In genomic region chr9:27600254-27600653, GRCh38 we compare ENCODE assay signal across 20 cellular contexts. TPM values are rescaled to one million over a fixed set of nuclear protein-coding genes. Genes with fewer than 3 reads are reported as not detected.
DNase-seq lines count a peak whose midpoint lies in the region; ATAC-seq and TF ChIP-seq lines count a peak whose summit lies in the region.
"Had no signal": no experiment of that assay in that cellular context is flagged by ENCODE, and none has a peak within 500 bp of the region (broad histone marks: within the 10 kb centered on the region; RNA-seq: fewer than 3 reads in every experiment).

No MANE protein-coding gene starts in this region.

- H2BK5ac ChIP-seq in neuronal stem cell (ENCODE audit: low read length), result no peak overlapping the region

- H3K27me3 ChIP-seq in neuronal stem cell (ENCODE audit: control insufficient read depth in 3 of 3, insufficient read depth in 3 of 3, low read depth in 1 of 3, low read length in 3 of 3), result no peaks in the 10 kb centered on the region
- H3K27me3 ChIP-seq in HAP-1 (ENCODE audit: low read depth), result peaks cover 2% of the 10 kb centered on the region; the same call in 1 of the 2 replicates
- H3K27me3 ChIP-seq in colonic mucosa, result no peaks in the 10 kb centered on the region
- H3K27me3 ChIP-seq: gastrocnemius medialis had no signal

- H3K27ac ChIP-seq in neuronal stem cell (replicated peaks; ENCODE audit: low read length) (no peak overlapping the region), colonic mucosa (no peak overlapping the region)

- intact Hi-C loops in natural killer cell (cut with micrococcal nuclease), result no loop called here
- intact Hi-C loops in colonic mucosa (cut with DNase I), result no loop called here

- H3K27me3 Mint-ChIP-seq in natural killer cell (ENCODE audit: low read depth in 2 of 2), result peaks cover 8 to 33% of the 10 kb centered on the region in 2 donors
- H3K27me3 Mint-ChIP-seq: activated naive CD8-positive, alpha-beta T cell treated with anti-CD3 and anti-CD28 coated beads for 36 hours had no signal

- no peak overlapping the region for H4K91ac ChIP-seq in neuronal stem cell (ENCODE audit: low read depth, low read length, poor library complexity)

- no peaks in the 10 kb centered on the region for H3K36me3 Mint-ChIP-seq in natural killer cell
- H3K36me3 Mint-ChIP-seq: activated naive CD8-positive, alpha-beta T cell treated with anti-CD3 and anti-CD28 coated beads for 36 hours; CD8-positive, alpha-beta T cell; stimulated activated naive B cell treated with anti-CD40 and anti-IgM and Interleukin-4, amounts not matched to agents 10 μg/mL and 1 μg/mL and 100 μg/mL, for 72 hours had no signal

- H2BK15ac ChIP-seq in neuronal stem cell (ENCODE audit: low read length), result no peak overlapping the region

- no peak for ATAC-seq in natural killer cell
- ATAC-seq: activated CD4-positive, alpha-beta T cell treated with anti-CD3 and anti-CD28 coated beads for 36 hours; CD8-positive, alpha-beta T cell; gastrocnemius medialis; stimulated activated naive B cell treated with anti-CD40 and anti-IgM and Interleukin-4, amounts not matched to agents 10 μg/mL and 1 μg/mL and 100 μg/mL, for 72 hours had no signal

- TF ChIP-seq CTCF in natural killer cell (IDR thresholded peaks at IDR 0.05), result no peak
- TF ChIP-seq CTCF in colonic mucosa (IDR thresholded peaks at IDR 0.05), result no peak

- H3K9ac ChIP-seq in neuronal stem cell (ENCODE audit: low read depth, low read length, poor library complexity) (no peak overlapping the region), colonic mucosa (ENCODE audit: low read depth in 2 of 2, low read length in 2 of 2) (no peak overlapping the region)

- H3K4me3 Mint-ChIP-seq in natural killer cell, result no peak overlapping the region
- H3K4me3 Mint-ChIP-seq: activated CD4-positive, alpha-beta T cell treated with anti-CD3 and anti-CD28 coated beads for 36 hours; activated naive CD8-positive, alpha-beta T cell treated with anti-CD3 and anti-CD28 coated beads for 36 hours; CD8-positive, alpha-beta T cell; stimulated activated naive B cell treated with anti-CD40 and anti-IgM and Interleukin-4, amounts not matched to agents 10 μg/mL and 1 μg/mL and 100 μg/mL, for 72 hours; T-helper 1 cell treated with Interleukin-12 subunit alpha and Interleukin-12 subunit beta and Interleukin-4 antibody, amounts not matched to agents 30 μg/mL and 1 μg/mL, for 36 hours had no signal

- H2BK120ac ChIP-seq in neuronal stem cell (ENCODE audit: low read depth, low read length), result no peak overlapping the region

- no peak overlapping the region for H3K4ac ChIP-seq in neuronal stem cell (ENCODE audit: low read length)

- H2AK5ac ChIP-seq in neuronal stem cell (ENCODE audit: low read depth, low read length), result no peak overlapping the region

- H3K4me1 Mint-ChIP-seq in natural killer cell, result no peaks in the 10 kb centered on the region
- H3K4me1 Mint-ChIP-seq: activated CD4-positive, alpha-beta T cell treated with anti-CD3 and anti-CD28 coated beads for 36 hours; activated naive CD8-positive, alpha-beta T cell treated with anti-CD3 and anti-CD28 coated beads for 36 hours; stimulated activated naive B cell treated with anti-CD40 and anti-IgM and Interleukin-4, amounts not matched to agents 10 μg/mL and 1 μg/mL and 100 μg/mL, for 72 hours had no signal

- H2AFZ ChIP-seq in neuronal stem cell (ENCODE audit: low read length), result peak overlapping the region; percentile 80

- H3K4me1 ChIP-seq in neuronal stem cell (ENCODE audit: control insufficient read depth in 2 of 2, insufficient read depth in 1 of 2, low read depth in 1 of 2, low read length in 2 of 2) (peaks cover 0 to 2% of the 10 kb centered on the region in 2 donors), HAP-1 (no peaks in the 10 kb centered on the region), colonic mucosa (no peaks in the 10 kb centered on the region)
- H3K4me1 ChIP-seq: gastrocnemius medialis had no signal

- no peak overlapping the region for H2BK12ac ChIP-seq in neuronal stem cell (ENCODE audit: low read length)

- H3K9me3 ChIP-seq in neuronal stem cell (replicated peaks in 1 of 2; ENCODE audit: control insufficient read depth in 2 of 2, insufficient read depth in 1 of 2, low read depth in 1 of 2, low read length in 2 of 2) (no peaks in the 10 kb centered on the region), HAP-1 (no peaks in the 10 kb centered on the region), colonic mucosa (no peaks in the 10 kb centered on the region)
- H3K9me3 ChIP-seq: gastrocnemius medialis had no signal

- no peak overlapping the region for H3K4me2 ChIP-seq in neuronal stem cell (ENCODE audit: insufficient read depth, low read length, poor library complexity, severe bottlenecking)

- no peak overlapping the region for H3K23ac ChIP-seq in neuronal stem cell (ENCODE audit: low read depth, low read length, poor library complexity)

- no peak overlapping the region for H3K27ac Mint-ChIP-seq in natural killer cell
- H3K27ac Mint-ChIP-seq: activated CD4-positive, alpha-beta T cell treated with anti-CD3 and anti-CD28 coated beads for 36 hours; activated naive CD8-positive, alpha-beta T cell treated with anti-CD3 and anti-CD28 coated beads for 36 hours; CD8-positive, alpha-beta T cell; stimulated activated naive B cell treated with anti-CD40 and anti-IgM and Interleukin-4, amounts not matched to agents 10 μg/mL and 1 μg/mL and 100 μg/mL, for 72 hours; T-helper 1 cell treated with Interleukin-12 subunit alpha and Interleukin-12 subunit beta and Interleukin-4 antibody, amounts not matched to agents 30 μg/mL and 1 μg/mL, for 36 hours had no signal

- no peaks in the 10 kb centered on the region for H3K36me3 ChIP-seq in neuronal stem cell (replicated peaks in 1 of 2; ENCODE audit: control insufficient read depth in 2 of 2, insufficient read depth in 2 of 2, low read length in 2 of 2)
- no peaks in the 10 kb centered on the region for H3K36me3 ChIP-seq in HAP-1 (replicated peaks)
- H3K36me3 ChIP-seq in colonic mucosa, result no peaks in the 10 kb centered on the region
- H3K36me3 ChIP-seq: gastrocnemius medialis had no signal

- H3K14ac ChIP-seq in neuronal stem cell (ENCODE audit: low read length), result no peak overlapping the region

- H4K8ac ChIP-seq in neuronal stem cell (ENCODE audit: low read depth, low read length), result no peak overlapping the region

- peak; percentile 18 for DNase-seq in SKM-1 treated with dmso at 0.1 percent for 144 hours (lab: John Stamatoyannopoulos, UW; ENCODE audit: unreplicated experiment)
- DNase-seq in SKM-1 (lab: John Stamatoyannopoulos, UW; ENCODE audit: unreplicated experiment), result no peak
- peak; percentile 33 for DNase-seq in inferior parietal cortex (ENCODE audit: extremely low spot score)
- DNase-seq in neuronal stem cell (ENCODE audit: low spot score), result no peak
- DNase-seq in putamen (ENCODE audit: low spot score), result no peak
- DNase-seq in natural killer cell, result no peak
- DNase-seq in HAP-1 (ENCODE audit: low spot score in 2 of 2), result no peak
- DNase-seq in colonic mucosa, result no peak
- DNase-seq: activated CD4-positive, alpha-beta T cell treated with anti-CD3 and anti-CD28 coated beads for 36 hours; activated naive CD8-positive, alpha-beta T cell treated with anti-CD3 and anti-CD28 coated beads for 36 hours; activated T-cell treated with anti-CD3 and anti-CD28 coated beads, Interleukin-2, amount 50 U/mL, for 1 hour; CD8-positive, alpha-beta T cell; central memory CD4-positive, alpha-beta T cell; gastrocnemius medialis; islet precursor cell; NCI-H1048; NCI-H748 treated with DMSO at 0.1 percent for 48 hours; RPMI8226; stimulated activated naive B cell treated with anti-CD40 and anti-IgM and Interleukin-4, amounts not matched to agents 10 μg/mL and 1 μg/mL and 100 μg/mL, for 72 hours had no signal

- H3K9me3 Mint-ChIP-seq in natural killer cell, result no peaks in the 10 kb centered on the region
- H3K9me3 Mint-ChIP-seq: activated naive CD8-positive, alpha-beta T cell treated with anti-CD3 and anti-CD28 coated beads for 36 hours; CD8-positive, alpha-beta T cell; stimulated activated naive B cell treated with anti-CD40 and anti-IgM and Interleukin-4, amounts not matched to agents 10 μg/mL and 1 μg/mL and 100 μg/mL, for 72 hours; T-helper 1 cell treated with Interleukin-12 subunit alpha and Interleukin-12 subunit beta and Interleukin-4 antibody, amounts not matched to agents 30 μg/mL and 1 μg/mL, for 36 hours had no signal

- in situ Hi-C loops in HAP-1 (cut with MboI; ENCODE audit: low sequenced_read_pairs), result no loop called here

- no peaks in the 10 kb centered on the region for H3K79me1 ChIP-seq in neuronal stem cell (ENCODE audit: low read depth, low read length)

- no peak overlapping the region for H3K4me3 ChIP-seq in neuronal stem cell (ENCODE audit: low read length in 2 of 2)
- no peak overlapping the region for H3K4me3 ChIP-seq in HAP-1
- no peak overlapping the region for H3K4me3 ChIP-seq in colonic mucosa
- H3K4me3 ChIP-seq: gastrocnemius medialis had no signal

- WGBS in neuronal stem cell (ENCODE audit: extremely low coverage in 2 of 2, insufficient read length in 2 of 2, insufficient replicate concordance in 1 of 2), 2 donors, result no CpG with 5 or more reads among the region's 2 CpGs

- no peak overlapping the region for H3K18ac ChIP-seq in neuronal stem cell (ENCODE audit: low read length)

RNA-seq across cellular contexts. Expression of gene C9orf72, which starts 27.0 kb away (rescaled TPM):
- 30.6 TPM for polyA plus RNA-seq in neuronal stem cell (2013, experiment 1 of 2)
- polyA plus RNA-seq in neuronal stem cell (2013, experiment 2 of 2), result 32.0 TPM
- total RNA-seq in natural killer cell (10 to 100 TPM; 12.5 to 19.0 (median 16.8) TPM), colonic mucosa (10 to 100 TPM in 1 of 2 donors, 1 to 10 TPM in 1; 8.0 to 14.0 TPM)

Comparison
In these comparisons a context has a peak if more than half of its experiments do, and no peak if none do; other contexts are left out.
1. DNase-seq: peak in SKM-1 treated with dmso at 0.1 percent for 144 hours (single experiment) and inferior parietal cortex (single experiment); none in SKM-1 (single experiment), neuronal stem cell (single experiment), putamen (single experiment), natural killer cell (single experiment), HAP-1 (0 of 2) and colonic mucosa (single experiment).